21 cellular contexts compared by ENCODE assay signal in the genomic region with DNA sequence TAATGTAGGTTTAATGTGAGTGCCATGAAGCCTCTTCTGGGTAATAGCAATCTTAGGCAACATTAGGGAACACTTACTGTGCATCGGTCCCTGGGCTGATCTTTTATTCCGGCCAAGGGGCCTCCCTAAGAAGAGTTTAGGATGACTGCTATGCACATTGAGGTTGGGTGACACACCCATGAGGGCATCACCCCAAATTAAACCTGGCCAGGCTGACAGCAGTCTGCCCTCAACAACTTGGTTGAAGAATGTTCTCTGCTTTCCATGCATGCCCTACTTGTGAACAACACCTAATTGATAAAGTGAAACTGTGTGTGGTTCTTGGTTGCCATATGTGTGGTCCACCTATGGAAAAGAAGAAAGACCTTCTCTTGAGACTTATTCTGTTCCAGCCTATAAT.
DNase-seq lines count a peak whose midpoint lies in the region; ATAC-seq and TF ChIP-seq lines count a peak whose summit lies in the region.
"Had no signal": no experiment of that assay in that cellular context is flagged by ENCODE, and none has a peak within 500 bp of the region (broad histone marks: within the 10 kb centered on the region; RNA-seq: fewer than 3 reads in every experiment).

No MANE protein-coding gene starts in this region.

- CTCF ChIA-PET in CD4-positive, alpha-beta T cell (lab: Charles Lee), result interaction anchor here (1.8 kb wide), 1 partner anchor 12 kb away, joined by 11 read pairs; no protein-coding TSS in a partner anchor

- H3K27me3 ChIP-seq in BLaER1 (no peaks in the 10 kb centered on the region), thyroid gland (no peaks in the 10 kb centered on the region)
- no peaks in the 10 kb centered on the region for H3K27me3 ChIP-seq in CD4-positive, alpha-beta T cell (ENCODE audit: control insufficient read depth, insufficient read depth, low read length)
- H3K27me3 ChIP-seq: upper lobe of left lung had no signal

- H3K27ac ChIP-seq in BLaER1 (peak overlapping the region; percentile 91), thyroid gland (no peak overlapping the region)
- H3K27ac ChIP-seq in CD4-positive, alpha-beta T cell (ENCODE audit: low read depth, low read length), result peak overlapping the region; percentile 78
- H3K27ac ChIP-seq: SK-N-MC, upper lobe of left lung had no signal

- H3K27me3 Mint-ChIP-seq in CD4-positive, alpha-beta T cell, result no peaks in the 10 kb centered on the region
- H3K27me3 Mint-ChIP-seq in T-helper 2 cell treated with Interferon-gamma antibody and Interleukin-4, amounts not matched to agents 5 μg/mL and 100 μg/mL, for 36 hours (ENCODE audit: low read depth), result no peaks in the 10 kb centered on the region
- no peaks in the 10 kb centered on the region for H3K27me3 Mint-ChIP-seq in activated naive CD8-positive, alpha-beta T cell treated with anti-CD3 and anti-CD28 coated beads, Interleukin-2, amount 50 U/mL, for 24 hours

- no peak for TF ChIP-seq POLR2A in thyroid gland (IDR thresholded peaks at IDR 0.05)

- intact Hi-C loops in CD4-positive, alpha-beta T cell (cut with DNase I, micrococcal nuclease), result loop anchor here (2.0 kb wide), 1 partner anchor 15 kb away; no protein-coding TSS in a partner anchor
- intact Hi-C loops in thyroid gland (cut with DNase I), result no loop called here

- POLR2A ChIA-PET in CD4-positive, alpha-beta T cell (lab: Charles Lee), result interaction anchor here (0.7 to 13.1 kb wide), 24 partner anchors 10 to 1097 kb away, joined by 3 to 468 read pairs (median 6); partner anchors contain the start of gene BCL11B

- H3K4me1 ChIP-seq in BLaER1 (peaks cover 77% of the 10 kb centered on the region), thyroid gland (no peaks in the 10 kb centered on the region)
- H3K4me1 ChIP-seq: Caco-2, upper lobe of left lung had no signal

- H3K4me1 Mint-ChIP-seq in CD4-positive, alpha-beta T cell (ENCODE audit: low read depth), result peaks cover 100% of the 10 kb centered on the region
- peaks cover 86% of the 10 kb centered on the region for H3K4me1 Mint-ChIP-seq in T-helper 2 cell treated with Interferon-gamma antibody and Interleukin-4, amounts not matched to agents 5 μg/mL and 100 μg/mL, for 36 hours (ENCODE audit: low read depth)
- peaks cover 98% of the 10 kb centered on the region for H3K4me1 Mint-ChIP-seq in activated naive CD8-positive, alpha-beta T cell treated with anti-CD3 and anti-CD28 coated beads, Interleukin-2, amount 50 U/mL, for 24 hours

- H3K9me3 ChIP-seq in BLaER1 (peaks cover 3% of the 10 kb centered on the region; the same call in 1 of the 2 replicates), thyroid gland (no peaks in the 10 kb centered on the region)
- no peaks in the 10 kb centered on the region for H3K9me3 ChIP-seq in CD4-positive, alpha-beta T cell (ENCODE audit: control insufficient read depth, low read length)
- H3K9me3 ChIP-seq: Caco-2, upper lobe of left lung had no signal

- ATAC-seq in CD4-positive, alpha-beta T cell (ENCODE audit: poor library complexity), result peak; percentile 8
- ATAC-seq in activated naive CD8-positive, alpha-beta T cell treated with anti-CD3 and anti-CD28 coated beads, Interleukin-2, amount 50 U/mL, for 24 hours, result peak; percentile 25

- H3K36me3 ChIP-seq in BLaER1 (no peaks in the 10 kb centered on the region), thyroid gland (no peaks in the 10 kb centered on the region)
- H3K36me3 ChIP-seq: upper lobe of left lung had no signal

- DNase-seq in CD4-positive, alpha-beta T cell, result no peak
- peak; percentile 44 for DNase-seq in T-helper 2 cell treated with Interferon-gamma antibody and Interleukin-4, amounts not matched to agents 5 μg/mL and 100 μg/mL, for 36 hours (ENCODE audit: low spot score)
- DNase-seq in activated naive CD8-positive, alpha-beta T cell treated with anti-CD3 and anti-CD28 coated beads, Interleukin-2, amount 50 U/mL, for 24 hours, result no peak
- no peak for DNase-seq in thyroid gland
- DNase-seq in dedifferentiated amniotic fluid mesenchymal stem cell (ENCODE audit: extremely low spot score), result no peak
- DNase-seq in LoVo (ENCODE audit: low spot score), result no peak
- no peak for DNase-seq in NCI-H1417 (lab: John Stamatoyannopoulos, UW)
- DNase-seq: activated CD4-positive, CD25-positive, alpha-beta regulatory T cell treated with anti-CD3 and anti-CD28 coated beads, Interleukin-2, amount 50 U/mL, for 72 hours; Caco-2; cerebellar nuclear complex; glutamatergic neuron; GOT3; KBM-7; NCI-H1048; NCI-H2081; NCI-H446; nucleus accumbens; T1000 had no signal

- peak overlapping the region; percentile 83 for H3K4me3 Mint-ChIP-seq in CD4-positive, alpha-beta T cell
- peak overlapping the region; percentile 70 for H3K4me3 Mint-ChIP-seq in T-helper 2 cell treated with Interferon-gamma antibody and Interleukin-4, amounts not matched to agents 5 μg/mL and 100 μg/mL, for 36 hours
- peak overlapping the region; percentile 16 for H3K4me3 Mint-ChIP-seq in activated naive CD8-positive, alpha-beta T cell treated with anti-CD3 and anti-CD28 coated beads, Interleukin-2, amount 50 U/mL, for 24 hours

- H3K27ac Mint-ChIP-seq in CD4-positive, alpha-beta T cell, result peak overlapping the region; percentile 93
- peak overlapping the region; percentile 84 for H3K27ac Mint-ChIP-seq in T-helper 2 cell treated with Interferon-gamma antibody and Interleukin-4, amounts not matched to agents 5 μg/mL and 100 μg/mL, for 36 hours
- peak overlapping the region; percentile 98 for H3K27ac Mint-ChIP-seq in activated naive CD8-positive, alpha-beta T cell treated with anti-CD3 and anti-CD28 coated beads, Interleukin-2, amount 50 U/mL, for 24 hours

- H3K9ac ChIP-seq in BLaER1, result peak overlapping the region; percentile 70; the same call in 1 of the 2 replicates

- WGBS in thyroid gland, 2 donors, result 86 to 95% methylated on average over 2 of the region's 2 CpGs

- H3K4me2 ChIP-seq in BLaER1, result peak overlapping the region; percentile 90

- H4K20me1 ChIP-seq in BLaER1, result no peaks in the 10 kb centered on the region

- H3K4me3 ChIP-seq in BLaER1 (no peak overlapping the region), thyroid gland (replicated peaks in 1 of 3) (no peak overlapping the region)
- H3K4me3 ChIP-seq: SK-N-MC, upper lobe of left lung had no signal

- no peak for TF ChIP-seq CTCF in CD4-positive, alpha-beta T cell (IDR thresholded peaks at IDR 0.05)
- TF ChIP-seq CTCF in thyroid gland (IDR thresholded peaks at IDR 0.05), result no peak

- H3K36me3 Mint-ChIP-seq in CD4-positive, alpha-beta T cell (ENCODE audit: low read depth), result no peaks in the 10 kb centered on the region
- peaks cover 8% of the 10 kb centered on the region for H3K36me3 Mint-ChIP-seq in T-helper 2 cell treated with Interferon-gamma antibody and Interleukin-4, amounts not matched to agents 5 μg/mL and 100 μg/mL, for 36 hours (ENCODE audit: low read depth)
- H3K36me3 Mint-ChIP-seq in activated naive CD8-positive, alpha-beta T cell treated with anti-CD3 and anti-CD28 coated beads, Interleukin-2, amount 50 U/mL, for 24 hours (ENCODE audit: low read depth), result peaks cover 2% of the 10 kb centered on the region

- H3K9me3 Mint-ChIP-seq in CD4-positive, alpha-beta T cell, result no peaks in the 10 kb centered on the region
- peaks cover 2% of the 10 kb centered on the region for H3K9me3 Mint-ChIP-seq in T-helper 2 cell treated with Interferon-gamma antibody and Interleukin-4, amounts not matched to agents 5 μg/mL and 100 μg/mL, for 36 hours
- no peaks in the 10 kb centered on the region for H3K9me3 Mint-ChIP-seq in activated naive CD8-positive, alpha-beta T cell treated with anti-CD3 and anti-CD28 coated beads, Interleukin-2, amount 50 U/mL, for 24 hours

Comparison
In these comparisons a context has a peak if more than half of its experiments do, and no peak if none do; other contexts are left out.
1. H3K27ac ChIP-seq: peak in BLaER1 (single experiment) and CD4-positive, alpha-beta T cell (single experiment); none in thyroid gland (0 of 3).
2. H3K4me3 Mint-ChIP-seq: peak in every context shown above with its lines; median percentile 83 in CD4-positive, alpha-beta T cell; 70 in T-helper 2 cell treated with Interferon-gamma antibody and Interleukin-4, amounts not matched to agents 5 μg/mL and 100 μg/mL, for 36 hours; 16 in activated naive CD8-positive, alpha-beta T cell treated with anti-CD3 and anti-CD28 coated beads, Interleukin-2, amount 50 U/mL, for 24 hours.
3. Peak in every context shown above with its lines, with median percentiles within 50 percentile points of each other: H3K27ac Mint-ChIP-seq.